In genomic region chr16:87924937-87925670, GRCh38 we compare ENCODE assay signal across 10 cellular contexts. TPM values are rescaled to one million over a fixed set of nuclear protein-coding genes. Genes with fewer than 3 reads are reported as not detected.
A peak's percentile ranks its signal among the peaks of the same experiment; 100 is the strongest.
DNase-seq lines count a peak whose midpoint lies in the region; ATAC-seq, FAIRE-seq and TF ChIP-seq lines count a peak whose summit lies in the region.
"Had no signal": no experiment of that assay in that cellular context is flagged by ENCODE, and none has a peak within 500 bp of the region (broad histone marks: within the 10 kb centered on the region; RNA-seq: fewer than 3 reads in every experiment).

No MANE protein-coding gene starts in this region.

- H3K9me3 ChIP-seq in GM12878 (replicated peaks; ENCODE audit: control insufficient read depth, insufficient read depth, low read length) = no peaks in the 10 kb centered on the region
- H3K9me3 ChIP-seq in pancreas = no peaks in the 10 kb centered on the region

- H2AFZ ChIP-seq in GM12878 (ENCODE audit: control insufficient read depth, low read depth, low read length) = peak overlapping the region; percentile 79

- no peak for TF ChIP-seq RAD21 in GM12878 (IDR thresholded peaks at IDR 0.05; ENCODE audit: insufficient read depth, low read depth, low read length)

- no peaks in the 10 kb centered on the region for H3K36me3 ChIP-seq in GM12878 (ENCODE audit: control insufficient read depth in 2 of 2, insufficient read depth in 2 of 2, low read length in 1 of 2)
- no peaks in the 10 kb centered on the region for H3K36me3 ChIP-seq in pancreas

- intact Hi-C loops in GM12878 (cut with micrococcal nuclease; ENCODE audit: unreplicated experiment) = no loop called here
- intact Hi-C loops in pancreas (cut with DNase I) = no loop called here

- POLR2A ChIA-PET in GM12878 (lab: Charles Lee) = interaction anchor here (0.5 to 2.4 kb wide), 4 partner anchors 24 to 145 kb away, joined by 3 to 6 read pairs (median 4); no protein-coding TSS in a partner anchor

- H3K27ac ChIP-seq in GM12878 (ENCODE audit: control insufficient read depth, insufficient read depth) (no peak overlapping the region), pancreas (peak overlapping the region; percentile 36 to 52 (median 45))

- in situ Hi-C loops in GM12878 (cut with MboI) = no loop called here

- RAD21 ChIA-PET in GM12878 (lab: Charles Lee; ENCODE audit: unreplicated experiment) = interaction anchor here (1.0 to 1.4 kb wide), 5 partner anchors 26 to 146 kb away, joined by 3 to 5 read pairs (median 4); partner anchors contain the start of gene BANP

- WGBS in GM12878 (ENCODE audit: insufficient coverage, insufficient replicate concordance, low lambda C conversion rate, missing lambda C conversion rate) = 54% methylated on average over 21 of the region's 21 CpGs
- 62 to 65% methylated on average over 21 of the region's 21 CpGs for whole genome bisulfite sequencing in pancreas, 2 donors

- H3K4me2 ChIP-seq in GM12878 (ENCODE audit: control insufficient read depth, insufficient read depth) = peak overlapping the region; percentile 71

- no peak for FAIRE-seq in GM12878 (lab: Jason Lieb, UNC)
- no peak for FAIRE-seq in pancreas (lab: Jason Lieb, UNC)
- FAIRE-seq: endometrium had no signal

- H4K20me1 ChIP-seq in GM12878 (ENCODE audit: control insufficient read depth, insufficient read depth) = no peaks in the 10 kb centered on the region

- H3K4me1 ChIP-seq in GM12878 (ENCODE audit: control insufficient read depth, insufficient read depth, low read length) (peaks cover 33% of the 10 kb centered on the region), pancreas (peaks cover 0 to 7% (median 5%) of the 10 kb centered on the region in 3 donors)

- H3K27me3 ChIP-seq in GM12878 (replicated peaks in 1 of 2; ENCODE audit: control insufficient read depth in 2 of 2, insufficient read depth in 2 of 2, low read length in 1 of 2) (no peaks in the 10 kb centered on the region; a peak in 1 of 4 replicates), pancreas (no peaks in the 10 kb centered on the region)

- peak overlapping the region; percentile 37; the same call in 1 of the 2 replicates for H3K9ac ChIP-seq in GM12878 (ENCODE audit: control insufficient read depth, insufficient read depth, low read length)

- TF ChIP-seq POLR2A in GM12878 (IDR thresholded peaks at IDR 0.05; ENCODE audit: low read depth, low read length) = no peak

- SMC1A ChIA-PET in GM12878 (lab: Charles Lee; ENCODE audit: uncharacterized antibody, unreplicated experiment) = interaction anchor here (0.5 to 1.7 kb wide), 3 partner anchors 16 to 60 kb away, joined by 3 to 5 read pairs (median 3); no protein-coding TSS in a partner anchor

- DNase-seq in ELF-1 (ENCODE audit: low read depth, low spot score) (peak; percentile 64), NCI-H2081 (lab: John Stamatoyannopoulos, UW) (peak; percentile 91 to 98), GM12878 (ENCODE audit: low read depth, low spot score) (no peak), pancreas (peak in 5 of 6 donors; percentile 79 to 89 (median 88))
- DNase-seq in stimulated activated CD4-positive, alpha-beta T cell treated with anti-CD3 and anti-CD28 coated beads, Interleukin-4, amount 100 ng/mL, for 24 hours = no peak
- DNase-seq in stimulated activated CD4-positive, alpha-beta T cell treated with anti-CD3 and anti-CD28 coated beads, Interleukin-15, amount 100 ng/mL, for 24 hours = no peak

- no peak for TF ChIP-seq EP300 in GM12878 (IDR thresholded peaks at IDR 0.05; ENCODE audit: borderline replicate concordance in 1 of 2, control insufficient read depth in 1 of 2, low read depth in 2 of 2, low read length in 2 of 2)

- H3K79me2 ChIP-seq in GM12878 (ENCODE audit: control insufficient read depth, insufficient read depth, low read length) = no peaks in the 10 kb centered on the region

- CTCF ChIA-PET in GM12878 (lab: Yijun Ruan, JAX) = interaction anchor here (0.7 to 2.7 kb wide), 9 partner anchors 15 to 155 kb away, joined by 3 to 17 read pairs (median 4); no protein-coding TSS in a partner anchor

- no TSS peak for BruUV-seq in GM12878 (replicated peaks; lab: Mats Ljungman, UMichigan)

- no peak for ATAC-seq in GM12878
- ATAC-seq in pancreas = peak; percentile 62 to 80 (median 76)
- no peak for ATAC-seq in GM19328 (IDR thresholded peaks at IDR 0.05; ENCODE audit: unreplicated experiment)
- no peak for ATAC-seq in activated CD4-positive, CD25-positive, alpha-beta regulatory T cell treated with anti-CD3 and anti-CD28 coated beads, Interleukin-2, amount 50 U/mL, for 24 hours
- ATAC-seq: left lobe of liver had no signal

- TF ChIP-seq CTCF in GM12878 (IDR thresholded peaks at IDR 0.05 in 2 of 3, conservative IDR thresholded peaks at IDR 0.05 in 1 of 3; ENCODE audit: control insufficient read depth in 2 of 3, extremely low read depth in 1 of 3, insufficient read depth in 1 of 3, low read depth in 3 of 3, low read length in 3 of 3) (no peak), pancreas (IDR thresholded peaks at IDR 0.05) (no peak)

- no peak overlapping the region for H3K4me3 ChIP-seq in GM12878
- no peak overlapping the region for H3K4me3 ChIP-seq in pancreas

TF ChIP-seq in GM12878, 131 proteins besides CTCF, POLR2A, EP300 and RAD21 (continues in another document):
- TF ChIP-seq MAX (IDR thresholded peaks at IDR 0.05; ENCODE audit: low read depth, low read length) (peak; percentile 5; the same call in 1 of the 2 replicates), TARDBP (IDR thresholded peaks at IDR 0.05; ENCODE audit: borderline replicate concordance) (no peak), ATF3 (IDR thresholded peaks at IDR 0.05; ENCODE audit: borderline replicate concordance, extremely low read depth, low read depth, low read length) (no peak)

RNA-seq across cellular contexts. Expression of gene CA5A, which starts 11.2 kb away (rescaled TPM):
- not detected in 2 replicates for total RNA-seq in GM12878 (2013; cell fraction: nucleolus; rRNA removed)
- not detected in 2 replicates for total RNA-seq in GM12878 (2014; rRNA removed)
- not detected in 2 replicates for total RNA-seq in GM12878 (2014; rRNA removed; fragmentation: Illumina TruSeq; extraction: Trizol)
- total RNA-seq in GM12878 (2021) = not detected in 2 replicates
- not detected for polyA plus RNA-seq in GM12878 (2011; ENCODE audit: low read depth)
- not detected in 2 replicates for polyA plus RNA-seq in GM12878 (2011; rRNA removed)
- polyA plus RNA-seq in GM12878 (2011; cell fraction: cytosol; rRNA removed) = not detected in 2 replicates
- polyA plus RNA-seq in GM12878 (2011; cell fraction: nucleus; rRNA removed) = not detected in 2 replicates
- 0.11 TPM in 1 of 2 replicates, not detected in the other for polyA plus RNA-seq in GM12878 (2012)
- polyA plus RNA-seq in GM12878 (2014; fragmentation: Illumina TruSeq; extraction: Trizol) = not detected in 2 replicates
- polyA plus RNA-seq in GM12878 (2014; fragmentation: Nextera tagmentation; extraction: Ambion mirVana) = not detected
- not detected in 2 replicates for polyA plus RNA-seq in GM12878 (2014; rRNA removed)
- polyA plus RNA-seq in GM12878 (2016; fragmentation: Nextera tagmentation; extraction: Ambion mirVana) = not detected
- not detected in 2 replicates for polyA minus RNA-seq in GM12878 (2011; rRNA and poly(A)+ RNA removed)
- not detected in 2 replicates for polyA minus RNA-seq in GM12878 (2011; cell fraction: cytosol; rRNA and poly(A)+ RNA removed)
- not detected in 2 replicates for polyA minus RNA-seq in GM12878 (2011; cell fraction: nucleus; rRNA and poly(A)+ RNA removed)
- not detected for total RNA-seq in pancreas
- polyA plus RNA-seq in pancreas = under 1 TPM; under 0.01 TPM

RNA-seq across cellular contexts. Expression of gene BANP, which starts 26.1 kb away (rescaled TPM):
- total RNA-seq in GM12878 (2013; cell fraction: nucleolus; rRNA removed) = 87.2 and 92.3 TPM in 2 replicates
- 9.6 and 13.4 TPM in 2 replicates for total RNA-seq in GM12878 (2014; rRNA removed)
- total RNA-seq in GM12878 (2014; rRNA removed; fragmentation: Illumina TruSeq; extraction: Trizol) = 10.8 and 11.7 TPM in 2 replicates
- 17.8 and 21.9 TPM in 2 replicates for total RNA-seq in GM12878 (2021)
- 7.6 TPM for polyA plus RNA-seq in GM12878 (2011; ENCODE audit: low read depth)
- polyA plus RNA-seq in GM12878 (2011; rRNA removed) = 10.9 and 12.7 TPM in 2 replicates
- 15.5 and 19.9 TPM in 2 replicates for polyA plus RNA-seq in GM12878 (2011; cell fraction: cytosol; rRNA removed)
- polyA plus RNA-seq in GM12878 (2011; cell fraction: nucleus; rRNA removed) = 50.3 and 65.1 TPM in 2 replicates
- polyA plus RNA-seq in GM12878 (2012) = 13.0 and 16.7 TPM in 2 replicates
- polyA plus RNA-seq in GM12878 (2014; fragmentation: Illumina TruSeq; extraction: Trizol) = 11.5 and 12.0 TPM in 2 replicates
- 1 to 10 TPM; 3.9 to 7.3 TPM for polyA plus RNA-seq in GM12878 (2014; fragmentation: Nextera tagmentation; extraction: Ambion mirVana)
- 12.9 and 14.4 TPM in 2 replicates for polyA plus RNA-seq in GM12878 (2014; rRNA removed)
- 10 to 100 TPM; 13.3 to 16.8 TPM for polyA plus RNA-seq in GM12878 (2016; fragmentation: Nextera tagmentation; extraction: Ambion mirVana)
- polyA minus RNA-seq in GM12878 (2011; rRNA and poly(A)+ RNA removed) = 38.3 and 45.5 TPM in 2 replicates
- polyA minus RNA-seq in GM12878 (2011; cell fraction: cytosol; rRNA and poly(A)+ RNA removed) = 12.9 and 14.6 TPM in 2 replicates
- polyA minus RNA-seq in GM12878 (2011; cell fraction: nucleus; rRNA and poly(A)+ RNA removed) = 43.9 and 65.4 TPM in 2 replicates
- total RNA-seq in pancreas = 10 to 100 TPM in 4 of 6 donors, 1 to 10 TPM in 2; 6.1 to 17.6 (median 12.8) TPM
- polyA plus RNA-seq in pancreas = 10 to 100 TPM; 14.6 to 17.8 TPM

RNA-seq across cellular contexts. Expression of gene SLC7A5, which starts 55.8 kb away (rescaled TPM):
- total RNA-seq in GM12878 (2013; cell fraction: nucleolus; rRNA removed) = 30.6 and 32.7 TPM in 2 replicates
- total RNA-seq in GM12878 (2014; rRNA removed) = 29.8 and 33.4 TPM in 2 replicates
- total RNA-seq in GM12878 (2014; rRNA removed; fragmentation: Illumina TruSeq; extraction: Trizol) = 11.4 and 13.0 TPM in 2 replicates
- total RNA-seq in GM12878 (2021) = 95.1 and 101 TPM in 2 replicates
- polyA plus RNA-seq in GM12878 (2011; ENCODE audit: low read depth) = 25.8 TPM
- polyA plus RNA-seq in GM12878 (2011; rRNA removed) = 4.8 and 8.6 TPM in 2 replicates
- polyA plus RNA-seq in GM12878 (2011; cell fraction: cytosol; rRNA removed) = 15.8 and 16.8 TPM in 2 replicates
- 25.1 and 32.3 TPM in 2 replicates for polyA plus RNA-seq in GM12878 (2011; cell fraction: nucleus; rRNA removed)
- 45.2 and 60.4 TPM in 2 replicates for polyA plus RNA-seq in GM12878 (2012)
- polyA plus RNA-seq in GM12878 (2014; fragmentation: Illumina TruSeq; extraction: Trizol) = 10.1 and 38.1 TPM in 2 replicates
- 1 to 10 TPM; 2.3 to 4.2 TPM for polyA plus RNA-seq in GM12878 (2014; fragmentation: Nextera tagmentation; extraction: Ambion mirVana)
- 44.5 and 51.5 TPM in 2 replicates for polyA plus RNA-seq in GM12878 (2014; rRNA removed)
- 10 to 100 TPM; 55.0 to 56.2 TPM for polyA plus RNA-seq in GM12878 (2016; fragmentation: Nextera tagmentation; extraction: Ambion mirVana)
- polyA minus RNA-seq in GM12878 (2011; rRNA and poly(A)+ RNA removed) = 10.7 and 17.2 TPM in 2 replicates
- polyA minus RNA-seq in GM12878 (2011; cell fraction: cytosol; rRNA and poly(A)+ RNA removed) = 20.3 and 21.6 TPM in 2 replicates
- polyA minus RNA-seq in GM12878 (2011; cell fraction: nucleus; rRNA and poly(A)+ RNA removed) = 10.8 and 18.6 TPM in 2 replicates
- total RNA-seq in pancreas = 10 to 100 TPM in 1 of 6 donors, 1 to 10 TPM in 5; 1.1 to 54.7 (median 3.5) TPM
- 1 to 10 TPM; 4.2 to 7.7 TPM for polyA plus RNA-seq in pancreas

Comparison
In these comparisons a context has a peak if more than half of its experiments do, and no peak if none do; other contexts are left out.
1. DNase-seq: peak in ELF-1 (single experiment), NCI-H2081 (2 of 2) and pancreas (5 of 6); none in GM12878 (single experiment), stimulated activated CD4-positive, alpha-beta T cell treated with anti-CD3 and anti-CD28 coated beads, Interleukin-4, amount 100 ng/mL, for 24 hours (single experiment) and stimulated activated CD4-positive, alpha-beta T cell treated with anti-CD3 and anti-CD28 coated beads, Interleukin-15, amount 100 ng/mL, for 24 hours (single experiment).
2. ATAC-seq: peak in pancreas (4 of 4); none in GM12878 (single experiment), GM19328 (single experiment) and activated CD4-positive, CD25-positive, alpha-beta regulatory T cell treated with anti-CD3 and anti-CD28 coated beads, Interleukin-2, amount 50 U/mL, for 24 hours (0 of 2).